In genomic region chr17:40417609-40418427, GRCh38 we compare ENCODE assay signal across 8 cellular contexts. TPM values are rescaled to one million over a fixed set of nuclear protein-coding genes. Genes with fewer than 3 reads are reported as not detected.
A peak's percentile ranks its signal among the peaks of the same experiment; 100 is the strongest.
DNase-seq lines count a peak whose midpoint lies in the region; ATAC-seq and TF ChIP-seq lines count a peak whose summit lies in the region.

TSS of gene TOP2A (minus strand) at chr17:40417896. CDS start at chr17:40417791, 105 bp downstream.

- no peaks in the 10 kb centered on the region for H4K20me1 ChIP-seq in mammary epithelial cell (ENCODE audit: insufficient read depth, low read length)

- dilution Hi-C loops in mammary epithelial cell (cut with HindIII; ENCODE audit: low sequenced_read_pairs), result loop anchor here (5.0 kb wide), 2 partner anchors 114 to 144 kb away; no protein-coding TSS in a partner anchor

- H3K4me2 ChIP-seq in mammary epithelial cell (ENCODE audit: insufficient read depth, low read depth, low read length), result peak within 1 kb of the TSS; percentile 86

- H3K4me3 ChIP-seq in mammary epithelial cell (replicated peaks in 1 of 3; ENCODE audit: insufficient read depth in 1 of 3, low read depth in 2 of 3, low read length in 3 of 3) (peak within 1 kb of the TSS; percentile 81 to 98 (median 89)), iPS-20b (ENCODE audit: low read length) (peak within 1 kb of the TSS; percentile 96), skin epidermis (peak within 1 kb of the TSS; percentile 49 to 92 (median 67))

- CTCF ChIA-PET in mammary epithelial cell (lab: Charles Lee; ENCODE audit: low non-redundant PET), result interaction anchor here (0.6 to 0.8 kb wide), 4 partner anchors 26 to 294 kb away, joined by 3 to 5 read pairs (median 4); no protein-coding TSS in a partner anchor

- intact Hi-C loops in mammary epithelial cell (cut with micrococcal nuclease), result loop anchor here (1.0 kb wide), 2 partner anchors 115 to 142 kb away; no protein-coding TSS in a partner anchor

- peak within 1 kb of the TSS; percentile 74 for H3K27ac ChIP-seq in VCaP
- peak within 1 kb of the TSS; percentile 74 for H3K27ac ChIP-seq in mammary epithelial cell (ENCODE audit: insufficient read depth, low read depth, low read length)
- peak within 1 kb of the TSS; percentile 72 for H3K27ac ChIP-seq in iPS-20b (ENCODE audit: low read length)
- H3K27ac ChIP-seq in skin epidermis, result peak within 1 kb of the TSS in 18 of 21 experiments; percentile 15 to 87 (median 56)

- H3K36me3 ChIP-seq in mammary epithelial cell (ENCODE audit: insufficient read depth, low read length) (peaks cover 16% of the 10 kb centered on the region), iPS-20b (ENCODE audit: insufficient read depth, low read depth, low read length) (peaks cover 40% of the 10 kb centered on the region)

- H3K27me3 ChIP-seq in mammary epithelial cell (ENCODE audit: insufficient read depth, low read length), result no peaks in the 10 kb centered on the region
- no peaks in the 10 kb centered on the region for H3K27me3 ChIP-seq in iPS-20b (ENCODE audit: insufficient read depth, low read length)

- peaks cover 37% of the 10 kb centered on the region for H3K79me2 ChIP-seq in mammary epithelial cell (ENCODE audit: insufficient read depth, low read length)

- ATAC-seq in GM18909 (IDR thresholded peaks at IDR 0.05; ENCODE audit: poor library complexity, unreplicated experiment) (peak; percentile 94), HG03159 (IDR thresholded peaks at IDR 0.05; ENCODE audit: unreplicated experiment) (peak; percentile 93)

- peak within 1 kb of the TSS; percentile 96 for H2AFZ ChIP-seq in mammary epithelial cell (ENCODE audit: low read depth, low read length)

- TF ChIP-seq CTCF in VCaP (conservative IDR thresholded peaks at IDR 0.05), result no peak
- no peak for TF ChIP-seq CTCF in mammary epithelial cell (conservative IDR thresholded peaks at IDR 0.05 in 1 of 2, IDR thresholded peaks at IDR 0.05 in 1 of 2; ENCODE audit: extremely low read depth in 1 of 2, insufficient read depth in 1 of 2, low read depth in 1 of 2, low read length in 2 of 2)

- no TSS peak for BruUV-seq in mammary epithelial cell (replicated peaks; lab: Mats Ljungman, UMichigan)

- H3K9me3 ChIP-seq in mammary epithelial cell (replicated peaks; ENCODE audit: insufficient read depth, low read length), result no peaks in the 10 kb centered on the region
- no peaks in the 10 kb centered on the region for H3K9me3 ChIP-seq in iPS-20b (ENCODE audit: insufficient read depth, low read depth, low read length)

- WGBS in mammary epithelial cell (ENCODE audit: low coverage, missing lambda C conversion rate), result 3% methylated on average over 28 of the region's 49 CpGs

- H3K9ac ChIP-seq in mammary epithelial cell (ENCODE audit: insufficient read depth, low read length), result peak within 1 kb of the TSS; percentile 84
- H3K9ac ChIP-seq in iPS-20b (ENCODE audit: low read depth, low read length), result peak within 1 kb of the TSS; percentile 95

- in situ Hi-C loops in mammary epithelial cell (cut with MboI; ENCODE audit: low sequenced_read_pairs in 2 of 2), result loop anchor here (5.0 to 10.0 kb wide), 2 partner anchors 61 to 123 kb away; no protein-coding TSS in a partner anchor

- DNase-seq in AG08395 (ENCODE audit: low spot score) (peak; percentile 100), NCI-H2227 (lab: John Stamatoyannopoulos, UW; ENCODE audit: unreplicated experiment) (peak; percentile 100), mammary epithelial cell (peak; percentile 100)

- H3K4me1 ChIP-seq in mammary epithelial cell (ENCODE audit: insufficient read depth, low read length) (peaks cover 15% of the 10 kb centered on the region), iPS-20b (ENCODE audit: insufficient read depth, low read length) (peaks cover 19% of the 10 kb centered on the region)

RNA-seq across cellular contexts. Expression of gene TOP2A, which starts in this region (rescaled TPM):
- total RNA-seq in mammary epithelial cell, result 10 to 100 TPM in 1 of 2 donors, 1 to 10 TPM in 1; 3.2 to 93.3 TPM
- polyA plus RNA-seq in mammary epithelial cell, result 52.6 TPM
- polyA minus RNA-seq in mammary epithelial cell, result 32.4 TPM

Comparison
In these comparisons a context has a peak if more than half of its experiments do, and no peak if none do; other contexts are left out.
1. Peak in every context shown above with its lines: DNase-seq, ATAC-seq, H3K4me3 ChIP-seq and H3K27ac ChIP-seq.